18 cellular contexts compared by ENCODE assay signal in the genomic region with DNA sequence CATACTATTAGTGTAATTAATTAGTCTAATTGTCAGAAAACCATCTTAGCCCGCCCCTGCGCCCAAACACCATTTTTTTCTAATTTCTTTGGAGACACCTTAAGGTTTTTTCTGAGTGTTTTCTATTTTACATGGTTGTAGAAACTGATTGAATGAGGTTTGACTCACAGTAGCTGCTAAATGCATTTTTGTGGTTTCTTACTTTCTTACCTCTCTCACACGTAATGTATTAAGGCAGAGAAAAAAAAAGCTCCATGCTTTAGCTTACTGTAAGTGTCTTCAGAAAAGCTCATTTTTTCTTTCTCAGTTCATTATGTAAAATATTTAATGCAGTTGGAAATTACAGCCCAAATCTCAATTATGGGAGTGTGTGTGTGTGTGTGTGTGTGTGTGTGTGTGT.
DNase-seq lines count a peak whose midpoint lies in the region; FAIRE-seq and TF ChIP-seq lines count a peak whose summit lies in the region.
"Had no signal": no experiment of that assay in that cellular context is flagged by ENCODE, and none has a peak within 500 bp of the region (broad histone marks: within the 10 kb centered on the region; RNA-seq: fewer than 3 reads in every experiment).

No MANE protein-coding gene starts in this region.

- POLR2A ChIA-PET in A673 (lab: Charles Lee; ENCODE audit: low non-redundant PET): interaction anchor here (0.6 kb wide), 2 partner anchors 195 to 1855 kb away, joined by 3 to 6 read pairs; no protein-coding TSS in a partner anchor

- H3K79me2 ChIP-seq in KMS-11 (ENCODE audit: insufficient read depth, low read depth): no peaks in the 10 kb centered on the region
- no peaks in the 10 kb centered on the region for H3K79me2 ChIP-seq in astrocyte (ENCODE audit: insufficient read depth, low read length)
- H3K79me2 ChIP-seq in neural progenitor cell (ENCODE audit: low read depth): no peaks in the 10 kb centered on the region

- H3K4me2 ChIP-seq in KMS-11 (peak overlapping the region; percentile 69), astrocyte (ENCODE audit: low read length) (no peak overlapping the region), neural progenitor cell (no peak overlapping the region)

- H3K4me3 Mint-ChIP-seq in astrocyte (ENCODE audit: unreplicated experiment) (no peak overlapping the region), neural progenitor cell (no peak overlapping the region)
- H3K4me3 Mint-ChIP-seq: CD4-positive, alpha-beta T cell had no signal

- H4K20me1 ChIP-seq in KMS-11 (ENCODE audit: insufficient read depth) (no peaks in the 10 kb centered on the region), astrocyte (ENCODE audit: insufficient read depth, low read length) (no peaks in the 10 kb centered on the region), neural progenitor cell (ENCODE audit: low read depth) (no peaks in the 10 kb centered on the region)

- FAIRE-seq in astrocyte (lab: Jason Lieb, UNC): no peak
- FAIRE-seq: A204.1 had no signal

- TF ChIP-seq CTCF in A673 (conservative IDR thresholded peaks at IDR 0.05; ENCODE audit: low read depth, low read length) (no peak), KMS-11 (conservative IDR thresholded peaks at IDR 0.05; ENCODE audit: low read depth, low read length) (no peak), astrocyte (IDR thresholded peaks at IDR 0.05; ENCODE audit: insufficient read depth, low read depth, low read length) (no peak), neural progenitor cell (IDR thresholded peaks at IDR 0.05) (no peak)

- CTCF ChIA-PET in A673 (lab: Charles Lee): no interaction called here

- H3K4me1 ChIP-seq in A673 (ENCODE audit: insufficient read depth, low read length, poor library complexity, severe bottlenecking) (peaks cover 59% of the 10 kb centered on the region), KMS-11 (ENCODE audit: low read depth, poor library complexity, severe bottlenecking) (peaks cover 16% of the 10 kb centered on the region), astrocyte (ENCODE audit: insufficient read depth, low read length) (no peaks in the 10 kb centered on the region), neural progenitor cell (no peaks in the 10 kb centered on the region)
- H3K4me1 ChIP-seq: Caco-2 had no signal

- intact Hi-C loops in A673 (cut with micrococcal nuclease; ENCODE audit: unreplicated experiment): no loop called here

- H3K4me3 ChIP-seq in A673 (ENCODE audit: low read depth, low read length, poor library complexity, severe bottlenecking) (no peak overlapping the region), KMS-11 (IDR thresholded peaks at IDR 0.05; ENCODE audit: insufficient read depth, low read depth, low read length) (no peak overlapping the region), astrocyte (ENCODE audit: insufficient read depth, low read depth, low read length) (no peak overlapping the region), neural progenitor cell (no peak overlapping the region)
- H3K4me3 ChIP-seq: GM23248 had no signal

- H3K27ac ChIP-seq in A673 (ENCODE audit: low read depth, low read length, poor library complexity, severe bottlenecking): peak overlapping the region; percentile 55
- peak overlapping the region; percentile 18; the same call in 1 of the 2 replicates for H3K27ac ChIP-seq in KMS-11
- no peak overlapping the region for H3K27ac ChIP-seq in astrocyte (ENCODE audit: low read depth, low read length)
- no peak overlapping the region for H3K27ac ChIP-seq in neural progenitor cell
- H3K27ac ChIP-seq: GM23248 had no signal

- H3K9ac ChIP-seq in KMS-11 (no peak overlapping the region), astrocyte (ENCODE audit: low read length) (no peak overlapping the region), neural progenitor cell (no peak overlapping the region)
- H3K9ac ChIP-seq: GM23248 had no signal

- H3K36me3 Mint-ChIP-seq in astrocyte (ENCODE audit: low read depth, unreplicated experiment) (no peaks in the 10 kb centered on the region), neural progenitor cell (no peaks in the 10 kb centered on the region)

- H2AFZ ChIP-seq in KMS-11 (ENCODE audit: low read depth): no peak overlapping the region
- H2AFZ ChIP-seq in astrocyte (ENCODE audit: low read depth, low read length): no peak overlapping the region
- peak overlapping the region; percentile 22 for H2AFZ ChIP-seq in neural progenitor cell (replicated peaks)
- H2AFZ ChIP-seq: GM23248 had no signal

- H3K27ac Mint-ChIP-seq in astrocyte (ENCODE audit: unreplicated experiment): peak overlapping the region; percentile 5
- no peak overlapping the region for H3K27ac Mint-ChIP-seq in neural progenitor cell
- H3K27ac Mint-ChIP-seq: CD4-positive, alpha-beta T cell had no signal

- no peak for DNase-seq in A673 (ENCODE audit: low spot score)
- DNase-seq in astrocyte (ENCODE audit: low read depth): no peak
- no peak for DNase-seq in neural progenitor cell (ENCODE audit: low spot score)
- DNase-seq in DMS 273 (lab: John Stamatoyannopoulos, UW; ENCODE audit: unreplicated experiment): no peak
- DNase-seq in NCI-H1092 treated with DMSO at 0.1 percent for 48 hours (lab: John Stamatoyannopoulos, UW): no peak
- no peak for DNase-seq in GM19240 (ENCODE audit: insufficient read length, low spot score)
- DNase-seq in hippocampal formation (lab: John Stamatoyannopoulos, UW): no peak
- DNase-seq: Caco-2; CD4-positive, alpha-beta T cell; DMS153; GM23248; HCEC 1CT; NCI-H1694 treated with DMSO at 0.1 percent for 48 hours; NCI-H226; NCI-H524; NCI-H82 had no signal

- no TSS peak for BruUV-seq in A673 (replicated peaks; lab: Mats Ljungman, UMichigan)

- H3K36me3 ChIP-seq in A673 (ENCODE audit: insufficient read depth, low read length, poor library complexity, severe bottlenecking) (no peaks in the 10 kb centered on the region), KMS-11 (ENCODE audit: insufficient read depth) (no peaks in the 10 kb centered on the region), astrocyte (ENCODE audit: insufficient read depth, low read length) (no peaks in the 10 kb centered on the region), neural progenitor cell (no peaks in the 10 kb centered on the region)

- H3K4me1 Mint-ChIP-seq in astrocyte (ENCODE audit: low read depth, unreplicated experiment): peaks cover 12% of the 10 kb centered on the region
- H3K4me1 Mint-ChIP-seq in neural progenitor cell: no peaks in the 10 kb centered on the region

- H3K27me3 ChIP-seq in A673 (replicated peaks; ENCODE audit: insufficient read depth, low read depth, low read length, poor library complexity) (no peaks in the 10 kb centered on the region), KMS-11 (ENCODE audit: insufficient read depth, low read depth) (no peaks in the 10 kb centered on the region), astrocyte (ENCODE audit: insufficient read depth, low read length) (no peaks in the 10 kb centered on the region), neural progenitor cell (no peaks in the 10 kb centered on the region)

- H3K27me3 Mint-ChIP-seq in astrocyte (ENCODE audit: low read depth, unreplicated experiment) (no peaks in the 10 kb centered on the region), neural progenitor cell (ENCODE audit: insufficient read depth, low read depth) (no peaks in the 10 kb centered on the region)
- H3K27me3 Mint-ChIP-seq: CD4-positive, alpha-beta T cell had no signal

- no peaks in the 10 kb centered on the region for H3F3A ChIP-seq in neural progenitor cell (ENCODE audit: low read depth)

- H3K9me3 Mint-ChIP-seq in astrocyte (ENCODE audit: unreplicated experiment) (no peaks in the 10 kb centered on the region), neural progenitor cell (peaks cover 2% of the 10 kb centered on the region)

- H3K9me3 ChIP-seq in A673 (ENCODE audit: low read depth, low read length, poor library complexity, severe bottlenecking): no peaks in the 10 kb centered on the region
- no peaks in the 10 kb centered on the region for H3K9me3 ChIP-seq in astrocyte (ENCODE audit: insufficient read depth, low read depth, low read length)
- no peaks in the 10 kb centered on the region for H3K9me3 ChIP-seq in neural progenitor cell (ENCODE audit: low read depth)
- H3K9me3 ChIP-seq: Caco-2 had no signal

Comparison
In these comparisons a context has a peak if more than half of its experiments do, and no peak if none do; other contexts are left out.
1. H3K27ac ChIP-seq: peak in A673 (single experiment) and KMS-11 (single experiment); none in astrocyte (single experiment) and neural progenitor cell (single experiment).